Comparison of ENCODE assay signal across 8 cellular contexts in the genomic region with DNA sequence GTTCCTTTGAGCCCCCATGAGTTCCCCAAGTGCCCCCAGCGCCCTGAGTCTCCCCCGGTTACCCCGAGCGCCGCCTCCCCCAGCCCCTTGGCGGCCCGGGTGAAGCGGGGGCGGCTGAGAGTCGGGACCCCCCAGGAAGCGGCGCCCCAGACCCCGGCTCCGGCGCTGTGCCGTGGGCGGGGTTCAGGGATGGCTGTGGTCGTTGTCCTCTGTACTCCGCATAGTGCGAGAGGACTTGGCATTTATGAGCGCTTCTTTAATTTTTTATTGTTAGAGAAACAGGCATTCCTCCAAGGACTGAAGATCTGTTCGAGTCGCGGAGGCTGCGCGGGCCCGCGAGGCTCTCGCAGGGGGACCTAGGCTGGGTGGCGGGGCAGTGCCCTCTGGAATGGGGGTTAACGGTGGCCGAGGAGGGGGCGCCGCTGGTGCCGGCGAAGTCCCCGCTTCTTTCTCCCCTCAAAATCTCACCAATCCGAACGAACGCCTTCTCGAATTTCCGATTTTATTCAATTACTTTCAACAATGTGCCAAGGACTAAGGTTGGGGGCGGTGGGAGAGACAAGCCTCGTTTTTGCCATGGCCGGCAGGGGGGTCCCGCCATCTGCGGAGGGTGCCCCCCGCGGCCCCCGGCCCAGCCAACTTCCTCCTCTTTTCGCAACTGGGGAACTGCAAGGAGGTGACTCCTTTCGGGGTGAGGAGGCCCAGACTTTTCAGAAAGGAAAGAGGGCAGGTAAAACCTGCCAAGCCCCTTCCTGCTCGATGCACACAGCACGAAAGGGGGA. TPM values are rescaled to one million over a fixed set of nuclear protein-coding genes. Genes with fewer than 3 reads are reported as not detected.
DNase-seq lines count a peak whose midpoint lies in the region; ATAC-seq and TF ChIP-seq lines count a peak whose summit lies in the region.

No MANE protein-coding gene starts in this region.

- H3K9ac ChIP-seq in SK-N-MC (ENCODE audit: insufficient read length): peak overlapping the region; percentile 38

- TF ChIP-seq CTCF in GM12875 (IDR thresholded peaks at IDR 0.05; ENCODE audit: borderline replicate concordance, insufficient read depth, low read depth, low read length): no peak
- TF ChIP-seq CTCF in fibroblast of the aortic adventitia (IDR thresholded peaks at IDR 0.05; ENCODE audit: insufficient read depth, low read length): no peak
- TF ChIP-seq CTCF in psoas muscle (IDR thresholded peaks at IDR 0.05): no peak

- H3K27me3 ChIP-seq in psoas muscle (ENCODE audit: insufficient read depth in 3 of 3, low read length in 2 of 3): peaks cover 2 to 66% (median 31%) of the 10 kb centered on the region in 3 donors

- H3K4me3 ChIP-seq in GM12875 (ENCODE audit: low read depth, low read length) (peak overlapping the region; percentile 6), SK-N-MC (peak overlapping the region; percentile 76), fibroblast of the aortic adventitia (ENCODE audit: low read depth, low read length) (peak overlapping the region; percentile 18), psoas muscle (peak overlapping the region; percentile 71)

- peak in 1 of 4 donors; percentile 16 for ATAC-seq in psoas muscle
- ATAC-seq in HG02885 (IDR thresholded peaks at IDR 0.05; ENCODE audit: poor library complexity, unreplicated experiment): no peak

- H3K4me1 ChIP-seq in psoas muscle: peaks cover 26% of the 10 kb centered on the region

- H3K27ac ChIP-seq in SK-N-MC (no peak overlapping the region), psoas muscle (no peak overlapping the region)

- intact Hi-C loops in psoas muscle (cut with DNase I): no loop called here

- H3K9me3 ChIP-seq in SK-N-MC (ENCODE audit: low read depth, low read length) (no peaks in the 10 kb centered on the region), psoas muscle (no peaks in the 10 kb centered on the region)

- DNase-seq in SK-N-MC (ENCODE audit: low read depth, low spot score) (no peak), fibroblast of the aortic adventitia (ENCODE audit: low read depth) (peak; percentile 12), psoas muscle (no peak), GM19238 (ENCODE audit: insufficient read length, low spot score) (no peak), NCI-H1930 (lab: John Stamatoyannopoulos, UW) (no peak)
- no peak for DNase-seq in stimulated activated CD4-positive, alpha-beta T cell treated with anti-CD3 and anti-CD28 coated beads, Interleukin-2, amount 100 ng/mL, for 24 hours

- WGBS in psoas muscle, 3 donors: 1 to 2% (median 1%) methylated on average over 53 to 54 of the region's 54 CpGs

- H3K36me3 ChIP-seq in SK-N-MC (ENCODE audit: insufficient read depth, low read length): no peaks in the 10 kb centered on the region
- no peaks in the 10 kb centered on the region for H3K36me3 ChIP-seq in psoas muscle (ENCODE audit: insufficient read depth in 1 of 2, low read depth in 1 of 2)

RNA-seq across cellular contexts. Expression of gene GJB2, which starts 0.6 kb away (rescaled TPM):
- 0.18 TPM in 1 of 2 replicates, not detected in the other for total RNA-seq in fibroblast of the aortic adventitia (ENCODE audit: low replicate concordance)
- total RNA-seq in psoas muscle: under 1 TPM in 2 of 4 donors, not detected in 2; 0.11 to 0.26 TPM
- polyA plus RNA-seq in psoas muscle: under 1 TPM; 0.07 to 0.47 (median 0.26) TPM

RNA-seq across cellular contexts. Expression of gene GJA3, which starts 32.5 kb away (rescaled TPM):
- total RNA-seq in fibroblast of the aortic adventitia (ENCODE audit: low replicate concordance): 0.82 and 0.90 TPM in 2 replicates
- total RNA-seq in psoas muscle: under 1 TPM in 1 of 4 donors, not detected in 3; 0.06 TPM
- polyA plus RNA-seq in psoas muscle: under 1 TPM in 1 of 3 donors, not detected in 2; 0.01 TPM

RNA-seq across cellular contexts. Expression of gene GJB6, which starts 38.8 kb away (rescaled TPM):
- total RNA-seq in fibroblast of the aortic adventitia (ENCODE audit: low replicate concordance) (not detected in 2 replicates), psoas muscle (not detected)
- polyA plus RNA-seq in psoas muscle: under 1 TPM in 1 of 3 donors, not detected in 2; 0.03 TPM

Comparison
In these comparisons a context has a peak if more than half of its experiments do, and no peak if none do; other contexts are left out.
1. H3K4me3 ChIP-seq: peak in every context shown above with its lines; median percentile 76 in SK-N-MC; 71 in psoas muscle; 18 in fibroblast of the aortic adventitia; 6 in GM12875.